In genomic region chr6:141370438-141370837, GRCh38 we compare ENCODE assay signal across 22 cellular contexts.
DNase-seq lines count a peak whose midpoint lies in the region; ATAC-seq, FAIRE-seq and TF ChIP-seq lines count a peak whose summit lies in the region.
"Had no signal": no experiment of that assay in that cellular context is flagged by ENCODE, and none has a peak within 500 bp of the region (broad histone marks: within the 10 kb centered on the region; RNA-seq: fewer than 3 reads in every experiment).

No MANE protein-coding gene starts in this region.

- H3K9me3 ChIP-seq in HepG2 (ENCODE audit: low read length): peaks cover 7% of the 10 kb centered on the region; the same call in 1 of the 2 replicates
- H3K9me3 ChIP-seq in right lobe of liver: no peaks in the 10 kb centered on the region
- H3K9me3 ChIP-seq in effector memory CD4-positive, alpha-beta T cell (ENCODE audit: control insufficient read depth, low read length): no peaks in the 10 kb centered on the region
- H3K9me3 ChIP-seq: BLaER1, Caco-2 had no signal

- H3K36me3 Mint-ChIP-seq in glutamatergic neuron (ENCODE audit: unreplicated experiment): peaks cover 9% of the 10 kb centered on the region
- H3K36me3 Mint-ChIP-seq in activated T-cell treated with anti-CD3 and anti-CD28 coated beads, Interleukin-2, amount 50 U/mL, for 24 hours (ENCODE audit: low read depth): no peaks in the 10 kb centered on the region
- H3K36me3 Mint-ChIP-seq: CD4-positive, CD25-positive, alpha-beta regulatory T cell; CD8-positive, alpha-beta T cell had no signal

- no peak for TF ChIP-seq EP300 in HepG2 (IDR thresholded peaks at IDR 0.05; ENCODE audit: low read depth in 2 of 2, low read length in 2 of 2)
- no peak for TF ChIP-seq EP300 in HepG2 (CRISPR knock-in tag; IDR thresholded peaks at IDR 0.05; ENCODE audit: borderline replicate concordance)

- H3K9ac ChIP-seq in HepG2 (ENCODE audit: insufficient read depth, low read depth, low read length): no peak overlapping the region
- H3K9ac ChIP-seq: BLaER1 had no signal

- DNase-seq in HepG2 (ENCODE audit: low spot score): no peak
- no peak for DNase-seq in right lobe of liver
- no peak for DNase-seq in RCC 7860 (ENCODE audit: low spot score)
- DNase-seq in glutamatergic neuron: no peak
- DNase-seq in hippocampal formation (lab: John Stamatoyannopoulos, UW): no peak
- no peak for DNase-seq in activated T-cell treated with anti-CD3 and anti-CD28 coated beads for 4 hours
- DNase-seq in activated T-cell treated with anti-CD3 and anti-CD28 coated beads, Interleukin-2, amount 50 U/mL, for 24 hours: no peak
- no peak for DNase-seq in effector memory CD4-positive, alpha-beta T cell
- DNase-seq: Caco-2; CD4-positive, CD25-positive, alpha-beta regulatory T cell; CD8-positive, alpha-beta T cell; DMS153; DND-41; GDM1; GOT3; H7; HCEC 1CT had no signal

- POLR2A ChIA-PET in HepG2 (lab: Yijun Ruan, JAX): no interaction called here

- peak overlapping the region; percentile 87 for H3K27ac Mint-ChIP-seq in glutamatergic neuron (ENCODE audit: unreplicated experiment)
- H3K27ac Mint-ChIP-seq in activated T-cell treated with anti-CD3 and anti-CD28 coated beads, Interleukin-2, amount 50 U/mL, for 24 hours: no peak overlapping the region
- H3K27ac Mint-ChIP-seq: B cell; CD4-positive, CD25-positive, alpha-beta regulatory T cell; CD8-positive, alpha-beta T cell had no signal

- no peaks in the 10 kb centered on the region for H4K20me1 ChIP-seq in HepG2 (ENCODE audit: insufficient read depth, low read length)
- H4K20me1 ChIP-seq: BLaER1 had no signal

- peaks cover 9% of the 10 kb centered on the region for H3K4me1 Mint-ChIP-seq in glutamatergic neuron (ENCODE audit: low read depth, unreplicated experiment)
- no peaks in the 10 kb centered on the region for H3K4me1 Mint-ChIP-seq in activated T-cell treated with anti-CD3 and anti-CD28 coated beads, Interleukin-2, amount 50 U/mL, for 24 hours (ENCODE audit: low read depth)
- H3K4me1 Mint-ChIP-seq: B cell; CD4-positive, CD25-positive, alpha-beta regulatory T cell had no signal

- 0% methylated on average over 2 of the region's 2 CpGs for WGBS in HepG2 (ENCODE audit: low lambda C conversion rate)
- WGBS in right lobe of liver (ENCODE audit: insufficient coverage, low coverage, low lambda C conversion rate, missing lambda C conversion rate): 70% methylated on average over 2 of the region's 2 CpGs

- FAIRE-seq in HepG2 (lab: Jason Lieb, UNC) (no peak), RCC 7860 (lab: Jason Lieb, UNC) (peak; percentile 16)
- FAIRE-seq: GM12878 had no signal

- ATAC-seq in HepG2 (no peak), right lobe of liver (no peak)
- ATAC-seq: CD8-positive, alpha-beta T cell; GM12878 had no signal

- H3K27ac ChIP-seq in HepG2 (ENCODE audit: extremely low read length, insufficient read depth, low read length) (no peak overlapping the region), right lobe of liver (no peak overlapping the region)
- H3K27ac ChIP-seq in effector memory CD4-positive, alpha-beta T cell (ENCODE audit: insufficient read depth, low read length, poor library complexity, severe bottlenecking): no peak overlapping the region
- H3K27ac ChIP-seq: 22Rv1, BLaER1, C4-2B had no signal

- H3K4me1 ChIP-seq in HepG2 (ENCODE audit: insufficient read depth, low read length) (no peaks in the 10 kb centered on the region), right lobe of liver (no peaks in the 10 kb centered on the region)
- no peaks in the 10 kb centered on the region for H3K4me1 ChIP-seq in effector memory CD4-positive, alpha-beta T cell (ENCODE audit: control insufficient read depth, insufficient read depth, low read length, poor library complexity, severe bottlenecking)
- H3K4me1 ChIP-seq: BLaER1, Caco-2 had no signal

- CTCF ChIA-PET in HepG2 (lab: Yijun Ruan, JAX; ENCODE audit: low intra/inter-chr PET ratio, low total read pairs): no interaction called here

- intact Hi-C loops in HepG2 (cut with micrococcal nuclease; ENCODE audit: unreplicated experiment) (no loop called here), right lobe of liver (cut with DNase I) (no loop called here)

- TF ChIP-seq RAD21 in HepG2 (CRISPR knock-in tag; IDR thresholded peaks at IDR 0.05): no peak

- BruUV-seq in HepG2 (replicated peaks; lab: Mats Ljungman, UMichigan): no TSS peak

- TF ChIP-seq CTCF in HepG2 (CRISPR knock-in tag; IDR thresholded peaks at IDR 0.05): no peak
- no peak for TF ChIP-seq CTCF in right lobe of liver (IDR thresholded peaks at IDR 0.05)
- TF ChIP-seq CTCF in glutamatergic neuron (IDR thresholded peaks at IDR 0.05; ENCODE audit: partially characterized antibody, unreplicated experiment): no peak

- H3K4me3 ChIP-seq in HepG2 (replicated peaks in 1 of 3; ENCODE audit: insufficient read depth in 1 of 3, low read depth in 2 of 3, low read length in 3 of 3): no peak overlapping the region
- no peak overlapping the region for H3K4me3 ChIP-seq in right lobe of liver
- no peak overlapping the region for H3K4me3 ChIP-seq in effector memory CD4-positive, alpha-beta T cell (ENCODE audit: insufficient read depth, low read depth, low read length, poor library complexity, severe bottlenecking)
- H3K4me3 ChIP-seq: BLaER1, GM12878 had no signal

- H3K27me3 Mint-ChIP-seq in glutamatergic neuron (ENCODE audit: unreplicated experiment): peaks cover 3% of the 10 kb centered on the region
- H3K27me3 Mint-ChIP-seq in activated T-cell treated with anti-CD3 and anti-CD28 coated beads, Interleukin-2, amount 50 U/mL, for 24 hours: peaks cover 4% of the 10 kb centered on the region
- H3K27me3 Mint-ChIP-seq: CD4-positive, CD25-positive, alpha-beta regulatory T cell had no signal

- H3K36me3 ChIP-seq in HepG2 (replicated peaks in 1 of 2; ENCODE audit: control insufficient read depth in 1 of 2, insufficient read depth in 2 of 2, low read length in 2 of 2) (no peaks in the 10 kb centered on the region), right lobe of liver (no peaks in the 10 kb centered on the region)
- H3K36me3 ChIP-seq in effector memory CD4-positive, alpha-beta T cell (ENCODE audit: control insufficient read depth, insufficient read depth, low read length): no peaks in the 10 kb centered on the region
- H3K36me3 ChIP-seq: BLaER1 had no signal

- no peaks in the 10 kb centered on the region for H3K79me2 ChIP-seq in HepG2 (ENCODE audit: insufficient read depth, low read length)

- no peak overlapping the region for H3K4me2 ChIP-seq in HepG2 (ENCODE audit: low read depth, low read length)
- H3K4me2 ChIP-seq: BLaER1 had no signal

- TF ChIP-seq POLR2A in HepG2 (IDR thresholded peaks at IDR 0.05; ENCODE audit: insufficient read depth in 1 of 2, low read depth in 2 of 2, low read length in 2 of 2): no peak
- no peak for TF ChIP-seq POLR2A in right lobe of liver (IDR thresholded peaks at IDR 0.05)

- H2AFZ ChIP-seq in HepG2 (ENCODE audit: low read length): no peak overlapping the region

- no peak overlapping the region for H3K4me3 Mint-ChIP-seq in glutamatergic neuron (ENCODE audit: unreplicated experiment)
- no peak overlapping the region for H3K4me3 Mint-ChIP-seq in activated T-cell treated with anti-CD3 and anti-CD28 coated beads, Interleukin-2, amount 50 U/mL, for 24 hours
- H3K4me3 Mint-ChIP-seq: B cell; CD4-positive, CD25-positive, alpha-beta regulatory T cell; CD8-positive, alpha-beta T cell had no signal

- H3K27me3 ChIP-seq in HepG2 (ENCODE audit: control insufficient read depth in 1 of 2, insufficient read depth in 2 of 2, low read length in 2 of 2) (no peaks in the 10 kb centered on the region), right lobe of liver (no peaks in the 10 kb centered on the region)
- no peaks in the 10 kb centered on the region for H3K27me3 ChIP-seq in effector memory CD4-positive, alpha-beta T cell (replicated peaks; ENCODE audit: control insufficient read depth, insufficient read depth, low read length, poor library complexity, severe bottlenecking)
- H3K27me3 ChIP-seq: BLaER1 had no signal

- peaks cover 3% of the 10 kb centered on the region for H3K9me3 Mint-ChIP-seq in glutamatergic neuron (ENCODE audit: unreplicated experiment)
- peaks cover 8% of the 10 kb centered on the region for H3K9me3 Mint-ChIP-seq in activated T-cell treated with anti-CD3 and anti-CD28 coated beads, Interleukin-2, amount 50 U/mL, for 24 hours

- in situ Hi-C loops in HepG2 (cut with HindIII; ENCODE audit: extremely low pct_ligation_motif_present, low pct_unique_long_range_greater_than_20kb): no loop called here

TF ChIP-seq in HepG2, 621 proteins besides CTCF, POLR2A, EP300 and RAD21:
- TF ChIP-seq MAFK (conservative IDR thresholded peaks at IDR 0.05 in 1 of 2, IDR thresholded peaks at IDR 0.05 in 1 of 2; ENCODE audit: low read length in 2 of 2) (peak; percentile 63 to 81), MAFF (IDR thresholded peaks at IDR 0.05; ENCODE audit: low read depth, low read length) (peak; percentile 79; the same call in 1 of the 2 replicates), NAIF1 (CRISPR knock-in tag; IDR thresholded peaks at IDR 0.05; ENCODE audit: borderline replicate concordance) (no peak), TCF7 (IDR thresholded peaks at IDR 0.05; ENCODE audit: low read depth) (no peak)
